1 cellular context compared by ENCODE assay signal in the genomic region with DNA sequence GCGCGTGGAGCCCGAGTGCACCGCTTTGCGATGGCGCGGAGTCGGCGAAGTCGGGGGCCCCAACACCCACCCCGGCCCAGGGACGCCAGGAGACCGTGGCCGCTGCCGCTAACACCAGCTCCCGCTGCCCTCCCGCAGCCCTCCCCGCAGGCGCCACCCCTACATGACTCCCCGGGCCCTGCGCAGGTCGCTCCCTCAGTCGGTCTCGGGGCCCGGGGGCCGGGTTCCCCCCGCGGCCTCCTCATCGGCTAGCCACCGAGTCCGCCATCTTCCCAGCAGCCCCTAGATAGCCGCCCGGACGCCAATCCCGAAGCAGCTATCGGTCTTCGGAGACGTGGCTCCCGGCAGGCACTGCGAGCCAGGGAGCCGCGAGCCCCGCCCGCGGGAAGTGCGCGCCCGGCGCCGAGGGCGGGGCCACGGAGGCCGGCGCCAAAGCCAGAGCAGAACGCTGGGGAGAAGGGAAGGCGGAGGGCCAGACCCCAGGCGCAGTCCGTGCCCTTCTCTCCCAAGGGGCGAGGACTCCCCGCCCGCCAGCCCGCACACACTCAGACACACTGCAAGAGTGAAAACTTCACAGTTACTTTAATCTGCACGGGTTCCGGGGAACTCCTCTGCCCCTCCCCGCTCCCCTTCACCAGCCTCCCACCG.
TF ChIP-seq lines count a peak whose summit lies in the region.

Gene FASTK, minus strand, starts transcription at position 288 of the 648 bp plus-strand sequence. Its CDS starts 43 bp downstream, at position 245.

TF ChIP-seq in HepG2, 621 proteins besides CTCF, POLR2A, EP300 and RAD21 (continued from another document and continues in another):
- TF ChIP-seq ARID2 (CRISPR knock-in tag; IDR thresholded peaks at IDR 0.05; ENCODE audit: borderline replicate concordance) (0 out of 2 replicates have a peak, but pooled peaks have one; percentile 49), ZNF484 (CRISPR knock-in tag; IDR thresholded peaks at IDR 0.05; ENCODE audit: borderline replicate concordance, low read depth) (no peak), ZNF678 (CRISPR knock-in tag; IDR thresholded peaks at IDR 0.05) (peak; percentile 59; the same call in 1 of the 2 replicates), ZNF788 (CRISPR knock-in tag; IDR thresholded peaks at IDR 0.05; ENCODE audit: borderline replicate concordance) (no peak; the same call in 1 of the 2 replicates), KDM2A (CRISPR knock-in tag; IDR thresholded peaks at IDR 0.05; ENCODE audit: borderline replicate concordance, low read depth) (peak; percentile 98), ZBTB42 (CRISPR knock-in tag; IDR thresholded peaks at IDR 0.05) (peak; percentile 67; the same call in 1 of the 2 replicates), POGK (CRISPR knock-in tag; conservative IDR thresholded peaks at IDR 0.05) (peak; percentile 67; the same call in 1 of the 2 replicates), FOSL2 (CRISPR knock-in tag; IDR thresholded peaks at IDR 0.05) (0 out of 2 replicates have a peak, but pooled peaks have one; percentile 8), ZNF33B (CRISPR knock-in tag; IDR thresholded peaks at IDR 0.05) (peak; percentile 70; the same call in 1 of the 2 replicates), ZNF790 (CRISPR knock-in tag; IDR thresholded peaks at IDR 0.05; ENCODE audit: borderline replicate concordance) (peak; percentile 95; the same call in 1 of the 2 replicates), ZNF672 (CRISPR knock-in tag; IDR thresholded peaks at IDR 0.05) (no peak), ZNF20 (CRISPR knock-in tag; IDR thresholded peaks at IDR 0.05) (0 out of 2 replicates have a peak, but pooled peaks have one; percentile 31), SMAD9 (CRISPR knock-in tag; IDR thresholded peaks at IDR 0.05) (no peak), KLF13 (CRISPR knock-in tag; IDR thresholded peaks at IDR 0.05) (no peak), ZNF776 (CRISPR knock-in tag; IDR thresholded peaks at IDR 0.05) (0 out of 2 replicates have a peak, but pooled peaks have one; percentile 21), ZNF777 (CRISPR knock-in tag; IDR thresholded peaks at IDR 0.05) (peak; percentile 25; the same call in 1 of the 2 replicates), FOXA3 (CRISPR knock-in tag; IDR thresholded peaks at IDR 0.05) (peak; percentile 31; the same call in 1 of the 2 replicates), MLX (CRISPR knock-in tag; IDR thresholded peaks at IDR 0.05) (no peak), E2F1 (CRISPR knock-in tag; IDR thresholded peaks at IDR 0.05) (0 out of 2 replicates have a peak, but pooled peaks have one; percentile 59), ZNF598 (CRISPR knock-in tag; IDR thresholded peaks at IDR 0.05; ENCODE audit: borderline replicate concordance) (peak; percentile 63; the same call in 1 of the 2 replicates), NKX3-1 (CRISPR knock-in tag; IDR thresholded peaks at IDR 0.05) (no peak), ATRX (CRISPR knock-in tag; IDR thresholded peaks at IDR 0.05; ENCODE audit: borderline replicate concordance) (no peak), ZSCAN25 (CRISPR knock-in tag; IDR thresholded peaks at IDR 0.05) (peak; percentile 74), REL (CRISPR knock-in tag; conservative IDR thresholded peaks at IDR 0.05) (no peak; the same call in 1 of the 2 replicates), AKAP8 (CRISPR knock-in tag; IDR thresholded peaks at IDR 0.05) (peak; percentile 76), RBM39 (IDR thresholded peaks at IDR 0.05; ENCODE audit: low read depth, low read length, poor library complexity, severe bottlenecking) (peak; percentile 78), ZNF264 (CRISPR knock-in tag; IDR thresholded peaks at IDR 0.05) (no peak), SKIL (CRISPR knock-in tag; IDR thresholded peaks at IDR 0.05; ENCODE audit: borderline replicate concordance) (no peak), MYC (CRISPR knock-in tag; IDR thresholded peaks at IDR 0.05; ENCODE audit: borderline replicate concordance) (0 out of 2 replicates have a peak, but pooled peaks have one; percentile 26), ZNF276 (CRISPR knock-in tag; IDR thresholded peaks at IDR 0.05; ENCODE audit: low read depth) (0 out of 2 replicates have a peak, but pooled peaks have one; percentile 76), ZNF282 (IDR thresholded peaks at IDR 0.05; ENCODE audit: partially characterized antibody) (no peak), ZNF232 (CRISPR knock-in tag; IDR thresholded peaks at IDR 0.05; ENCODE audit: borderline replicate concordance) (peak; percentile 55; the same call in 1 of the 2 replicates), YEATS4 (CRISPR knock-in tag; IDR thresholded peaks at IDR 0.05; ENCODE audit: borderline replicate concordance) (no peak; the same call in none of the 2 replicates), ZNF713 (CRISPR knock-in tag; IDR thresholded peaks at IDR 0.05) (0 out of 2 replicates have a peak, but pooled peaks have one; percentile 7), MTF1 (CRISPR knock-in tag; IDR thresholded peaks at IDR 0.05) (no peak), SALL2 (CRISPR knock-in tag; IDR thresholded peaks at IDR 0.05) (peak; percentile 64; the same call in 1 of the 2 replicates), ZNF761 (CRISPR knock-in tag; conservative IDR thresholded peaks at IDR 0.05) (peak; percentile 37; the same call in 1 of the 2 replicates), ZNF720 (CRISPR knock-in tag; IDR thresholded peaks at IDR 0.05) (no peak), CAMTA2 (CRISPR knock-in tag; IDR thresholded peaks at IDR 0.05; ENCODE audit: borderline replicate concordance) (no peak), ATF5 (CRISPR knock-in tag; IDR thresholded peaks at IDR 0.05; ENCODE audit: low read depth) (0 out of 2 replicates have a peak, but pooled peaks have one; percentile 52), NBN (conservative IDR thresholded peaks at IDR 0.05) (no peak), ARNT2 (CRISPR knock-in tag; IDR thresholded peaks at IDR 0.05; ENCODE audit: low read depth) (peak; percentile 79; the same call in 1 of the 2 replicates), MBNL3 (CRISPR knock-in tag; conservative IDR thresholded peaks at IDR 0.05) (no peak), HOXA9 (CRISPR knock-in tag; IDR thresholded peaks at IDR 0.05; ENCODE audit: borderline replicate concordance) (0 out of 2 replicates have a peak, but pooled peaks have one; percentile 53), ZFAT (CRISPR knock-in tag; conservative IDR thresholded peaks at IDR 0.05) (no peak), SCMH1 (CRISPR knock-in tag; IDR thresholded peaks at IDR 0.05; ENCODE audit: borderline replicate concordance) (no peak), AGO1 (IDR thresholded peaks at IDR 0.05; ENCODE audit: low read depth, low read length, poor library complexity, severe bottlenecking) (peak; percentile 87), AHR (CRISPR knock-in tag; IDR thresholded peaks at IDR 0.05) (no peak), SMC3 (IDR thresholded peaks at IDR 0.05; ENCODE audit: low read length) (no peak)
- TF ChIP-seq, protein P1, sequence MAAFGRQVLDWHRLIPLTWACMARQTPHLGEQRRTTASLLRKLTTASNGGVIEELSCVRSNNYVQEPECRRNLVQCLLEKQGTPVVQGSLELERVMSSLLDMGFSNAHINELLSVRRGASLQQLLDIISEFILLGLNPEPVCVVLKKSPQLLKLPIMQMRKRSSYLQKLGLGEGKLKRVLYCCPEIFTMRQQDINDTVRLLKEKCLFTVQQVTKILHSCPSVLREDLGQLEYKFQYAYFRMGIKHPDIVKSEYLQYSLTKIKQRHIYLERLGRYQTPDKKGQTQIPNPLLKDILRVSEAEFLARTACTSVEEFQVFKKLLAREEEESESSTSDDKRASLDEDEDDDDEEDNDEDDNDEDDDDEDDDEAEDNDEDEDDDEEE (CRISPR knock-in tag; IDR thresholded peaks at IDR 0.05) = peak; percentile 79; the same call in 1 of the 2 replicates
- TF ChIP-seq, protein P2, sequence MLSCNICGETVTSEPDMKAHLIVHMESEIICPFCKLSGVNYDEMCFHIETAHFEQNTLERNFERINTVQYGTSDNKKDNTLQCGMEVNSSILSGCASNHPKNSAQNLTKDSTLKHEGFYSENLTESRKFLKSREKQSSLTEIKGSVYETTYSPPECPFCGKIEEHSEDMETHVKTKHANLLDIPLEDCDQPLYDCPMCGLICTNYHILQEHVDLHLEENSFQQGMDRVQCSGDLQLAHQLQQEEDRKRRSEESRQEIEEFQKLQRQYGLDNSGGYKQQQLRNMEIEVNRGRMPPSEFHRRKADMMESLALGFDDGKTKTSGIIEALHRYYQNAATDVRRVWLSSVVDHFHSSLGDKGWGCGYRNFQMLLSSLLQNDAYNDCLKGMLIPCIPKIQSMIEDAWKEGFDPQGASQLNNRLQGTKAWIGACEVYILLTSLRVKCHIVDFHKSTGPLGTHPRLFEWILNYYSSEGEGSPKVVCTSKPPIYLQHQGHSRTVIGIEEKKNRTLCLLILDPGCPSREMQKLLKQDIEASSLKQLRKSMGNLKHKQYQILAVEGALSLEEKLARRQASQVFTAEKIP (CRISPR knock-in tag; IDR thresholded peaks at IDR 0.05; ENCODE audit: borderline replicate concordance) = no peak
- TF ChIP-seq, protein P3, sequence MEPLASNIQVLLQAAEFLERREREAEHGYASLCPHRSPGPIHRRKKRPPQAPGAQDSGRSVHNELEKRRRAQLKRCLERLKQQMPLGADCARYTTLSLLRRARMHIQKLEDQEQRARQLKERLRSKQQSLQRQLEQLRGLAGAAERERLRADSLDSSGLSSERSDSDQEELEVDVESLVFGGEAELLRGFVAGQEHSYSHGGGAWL (CRISPR knock-in tag; IDR thresholded peaks at IDR 0.05) = peak; percentile 29; the same call in 1 of the 2 replicates
- TF ChIP-seq, protein P4, sequence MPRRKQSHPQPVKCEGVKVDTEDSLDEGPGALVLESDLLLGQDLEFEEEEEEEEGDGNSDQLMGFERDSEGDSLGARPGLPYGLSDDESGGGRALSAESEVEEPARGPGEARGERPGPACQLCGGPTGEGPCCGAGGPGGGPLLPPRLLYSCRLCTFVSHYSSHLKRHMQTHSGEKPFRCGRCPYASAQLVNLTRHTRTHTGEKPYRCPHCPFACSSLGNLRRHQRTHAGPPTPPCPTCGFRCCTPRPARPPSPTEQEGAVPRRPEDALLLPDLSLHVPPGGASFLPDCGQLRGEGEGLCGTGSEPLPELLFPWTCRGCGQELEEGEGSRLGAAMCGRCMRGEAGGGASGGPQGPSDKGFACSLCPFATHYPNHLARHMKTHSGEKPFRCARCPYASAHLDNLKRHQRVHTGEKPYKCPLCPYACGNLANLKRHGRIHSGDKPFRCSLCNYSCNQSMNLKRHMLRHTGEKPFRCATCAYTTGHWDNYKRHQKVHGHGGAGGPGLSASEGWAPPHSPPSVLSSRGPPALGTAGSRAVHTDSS (CRISPR knock-in tag; conservative IDR thresholded peaks at IDR 0.05) = no peak
